26 cellular contexts compared by ENCODE assay signal in the genomic region with DNA sequence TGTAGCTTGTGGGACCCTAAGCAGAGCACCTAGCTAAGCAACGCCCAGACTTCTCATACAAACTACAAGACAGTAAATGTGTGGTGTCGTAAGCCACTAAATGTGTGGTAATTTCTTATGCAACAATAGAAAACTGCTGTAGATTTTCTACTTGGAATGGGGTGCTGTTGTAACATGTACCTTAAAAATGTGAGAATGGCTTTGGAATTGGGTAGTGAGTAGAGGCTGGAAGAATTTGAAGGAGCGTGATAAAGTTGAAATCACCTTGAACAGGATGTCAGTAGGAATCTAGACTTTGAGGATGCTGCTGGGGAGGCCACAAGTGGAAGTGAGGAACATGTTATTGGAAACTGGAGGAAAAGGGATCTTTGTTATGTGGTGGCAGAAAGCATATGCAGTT.
"Had no signal": no experiment of that assay in that cellular context is flagged by ENCODE, and none has a peak within 500 bp of the region (broad histone marks: within the 10 kb centered on the region; RNA-seq: fewer than 3 reads in every experiment).

No MANE protein-coding gene starts in this region.

- H3K9me3 ChIP-seq: body of pancreas, heart left ventricle, pancreas, prostate gland, upper lobe of left lung, vagina had no signal

- H3K4me1 ChIP-seq: body of pancreas, foreskin keratinocyte, heart left ventricle, pancreas, prostate gland, upper lobe of left lung, vagina had no signal

- H3K27me3 ChIP-seq: body of pancreas, foreskin keratinocyte, heart left ventricle, pancreas, upper lobe of left lung, vagina had no signal

- H3K4me3 ChIP-seq: body of pancreas, coronary artery, dorsolateral prefrontal cortex, heart left ventricle, pancreas, prostate gland, skin epidermis, upper lobe of left lung, vagina had no signal

- ATAC-seq: activated CD8-positive, alpha-beta T cell treated with anti-CD3 and anti-CD28 coated beads for 36 hours; activated naive CD4-positive, alpha-beta T cell treated with anti-CD3 and anti-CD28 coated beads, Interleukin-2, amount 50 U/mL, for 72 hours; activated T-cell treated with anti-CD3 and anti-CD28 coated beads, Interleukin-2, amount 50 U/mL, for 4 hours; activated T-helper 17 cell treated with anti-CD3 and anti-CD28 coated beads, Interleukin-2, amount 50 U/mL, for 72 hours; body of pancreas; foreskin keratinocyte; heart left ventricle; pancreas; sciatic nerve; stimulated activated effector memory CD8-positive, alpha-beta T cell treated with anti-CD3 and anti-CD28 coated beads, Interleukin-12 subunit alpha, Interleukin-12 subunit beta, amount 100 ng/mL, for 72 hours had no signal

- H3K36me3 ChIP-seq: heart left ventricle, pancreas, prostate gland, upper lobe of left lung, vagina had no signal

- H3K27ac ChIP-seq: body of pancreas, coronary artery, dorsolateral prefrontal cortex, foreskin keratinocyte, heart left ventricle, pancreas, prostate gland, skin epidermis, upper lobe of left lung, vagina had no signal

- DNase-seq: activated B cell treated with CpG ODN at 0.5 μM for 24 hours; activated CD4-positive, alpha-beta T cell treated with anti-CD3 and anti-CD28 coated beads, Interleukin-2, amount 50 U/mL, for 1 hour; activated CD8-positive, alpha-beta T cell treated with anti-CD3 and anti-CD28 coated beads for 36 hours; activated T-cell treated with anti-CD3 and anti-CD28 coated beads, Interleukin-2, amount 50 U/mL, for 4 hours; anterior cingulate cortex; body of pancreas; dorsolateral prefrontal cortex; effector memory CD4-positive, alpha-beta T cell; heart left ventricle; naive B cell; nephron progenitor cell; nucleus accumbens; pancreas; retina; stimulated activated CD4-positive, alpha-beta T cell treated with anti-CD3 and anti-CD28 coated beads, Interleukin-4, amount 100 ng/mL, for 24 hours; T-helper 2 cell; upper lobe of left lung had no signal
